In the genomic region with DNA sequence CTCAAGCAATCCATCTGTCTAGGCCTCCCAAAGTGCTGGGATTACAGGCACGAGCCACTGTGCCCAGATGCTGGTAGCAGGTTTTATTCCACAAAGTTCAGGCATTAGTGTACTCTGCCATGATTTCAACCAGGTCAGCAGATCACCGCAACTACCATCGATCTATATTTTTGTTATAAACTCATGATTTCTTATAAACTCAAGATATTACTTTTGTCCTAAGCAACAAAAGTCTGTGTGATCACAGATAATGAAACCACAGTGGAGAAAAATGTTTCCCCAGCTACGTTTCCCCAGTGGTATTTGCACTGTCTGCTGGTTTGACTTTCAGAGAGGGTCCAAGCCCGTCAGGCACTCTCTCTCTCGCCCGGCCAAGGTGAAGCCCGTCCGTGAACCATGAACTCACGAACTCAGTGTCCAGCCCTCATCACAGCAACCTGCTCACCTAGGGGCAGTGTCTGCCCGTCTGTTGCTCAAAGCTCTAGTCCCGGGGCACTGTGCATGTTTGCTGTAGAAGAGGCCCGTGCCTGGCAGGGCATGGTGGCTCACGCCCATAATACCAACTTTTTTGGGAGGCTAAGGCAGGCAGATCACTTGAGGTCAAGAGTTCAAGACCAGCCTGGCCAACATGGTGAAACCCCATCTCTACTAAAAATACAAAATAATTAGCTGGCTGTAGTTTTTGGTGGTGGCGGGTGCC, we compare ENCODE assay signal across 1 cellular context.
TF ChIP-seq lines count a peak whose summit lies in the region.

No MANE protein-coding gene starts in this region.

TF ChIP-seq in HepG2, 621 proteins besides CTCF, POLR2A, EP300 and RAD21 (continued from another document and continues in another):
- no peak for TF ChIP-seq PREB (CRISPR knock-in tag; IDR thresholded peaks at IDR 0.05)
- TF ChIP-seq, protein P1, sequence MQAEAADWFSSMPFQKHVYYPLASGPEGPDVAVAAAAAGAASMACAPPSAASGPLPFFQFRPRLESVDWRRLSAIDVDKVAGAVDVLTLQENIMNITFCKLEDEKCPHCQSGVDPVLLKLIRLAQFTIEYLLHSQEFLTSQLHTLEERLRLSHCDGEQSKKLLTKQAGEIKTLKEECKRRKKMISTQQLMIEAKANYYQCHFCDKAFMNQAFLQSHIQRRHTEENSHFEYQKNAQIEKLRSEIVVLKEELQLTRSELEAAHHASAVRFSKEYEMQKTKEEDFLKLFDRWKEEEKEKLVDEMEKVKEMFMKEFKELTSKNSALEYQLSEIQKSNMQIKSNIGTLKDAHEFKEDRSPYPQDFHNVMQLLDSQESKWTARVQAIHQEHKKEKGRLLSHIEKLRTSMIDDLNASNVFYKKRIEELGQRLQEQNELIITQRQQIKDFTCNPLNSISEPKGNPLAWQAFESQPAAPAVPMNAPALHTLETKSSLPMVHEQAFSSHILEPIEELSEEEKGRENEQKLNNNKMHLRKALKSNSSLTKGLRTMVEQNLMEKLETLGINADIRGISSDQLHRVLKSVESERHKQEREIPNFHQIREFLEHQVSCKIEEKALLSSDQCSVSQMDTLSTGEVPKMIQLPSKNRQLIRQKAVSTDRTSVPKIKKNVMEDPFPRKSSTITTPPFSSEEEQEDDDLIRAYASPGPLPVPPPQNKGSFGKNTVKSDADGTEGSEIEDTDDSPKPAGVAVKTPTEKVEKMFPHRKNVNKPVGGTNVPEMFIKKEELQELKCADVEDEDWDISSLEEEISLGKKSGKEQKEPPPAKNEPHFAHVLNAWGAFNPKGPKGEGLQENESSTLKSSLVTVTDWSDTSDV (CRISPR knock-in tag; IDR thresholded peaks at IDR 0.05): 0 out of 2 replicates have a peak, but pooled peaks have one; percentile 22
- peak; percentile 93 for TF ChIP-seq MEIS2 (CRISPR knock-in tag; IDR thresholded peaks at IDR 0.05)
- TF ChIP-seq ZNF24 (IDR thresholded peaks at IDR 0.05): no peak
- TF ChIP-seq MAF1 (CRISPR knock-in tag; IDR thresholded peaks at IDR 0.05; ENCODE audit: borderline replicate concordance): no peak
- TF ChIP-seq ZNF746 (CRISPR knock-in tag; IDR thresholded peaks at IDR 0.05): peak; percentile 19; the same call in 1 of the 2 replicates
- TF ChIP-seq, protein P2, sequence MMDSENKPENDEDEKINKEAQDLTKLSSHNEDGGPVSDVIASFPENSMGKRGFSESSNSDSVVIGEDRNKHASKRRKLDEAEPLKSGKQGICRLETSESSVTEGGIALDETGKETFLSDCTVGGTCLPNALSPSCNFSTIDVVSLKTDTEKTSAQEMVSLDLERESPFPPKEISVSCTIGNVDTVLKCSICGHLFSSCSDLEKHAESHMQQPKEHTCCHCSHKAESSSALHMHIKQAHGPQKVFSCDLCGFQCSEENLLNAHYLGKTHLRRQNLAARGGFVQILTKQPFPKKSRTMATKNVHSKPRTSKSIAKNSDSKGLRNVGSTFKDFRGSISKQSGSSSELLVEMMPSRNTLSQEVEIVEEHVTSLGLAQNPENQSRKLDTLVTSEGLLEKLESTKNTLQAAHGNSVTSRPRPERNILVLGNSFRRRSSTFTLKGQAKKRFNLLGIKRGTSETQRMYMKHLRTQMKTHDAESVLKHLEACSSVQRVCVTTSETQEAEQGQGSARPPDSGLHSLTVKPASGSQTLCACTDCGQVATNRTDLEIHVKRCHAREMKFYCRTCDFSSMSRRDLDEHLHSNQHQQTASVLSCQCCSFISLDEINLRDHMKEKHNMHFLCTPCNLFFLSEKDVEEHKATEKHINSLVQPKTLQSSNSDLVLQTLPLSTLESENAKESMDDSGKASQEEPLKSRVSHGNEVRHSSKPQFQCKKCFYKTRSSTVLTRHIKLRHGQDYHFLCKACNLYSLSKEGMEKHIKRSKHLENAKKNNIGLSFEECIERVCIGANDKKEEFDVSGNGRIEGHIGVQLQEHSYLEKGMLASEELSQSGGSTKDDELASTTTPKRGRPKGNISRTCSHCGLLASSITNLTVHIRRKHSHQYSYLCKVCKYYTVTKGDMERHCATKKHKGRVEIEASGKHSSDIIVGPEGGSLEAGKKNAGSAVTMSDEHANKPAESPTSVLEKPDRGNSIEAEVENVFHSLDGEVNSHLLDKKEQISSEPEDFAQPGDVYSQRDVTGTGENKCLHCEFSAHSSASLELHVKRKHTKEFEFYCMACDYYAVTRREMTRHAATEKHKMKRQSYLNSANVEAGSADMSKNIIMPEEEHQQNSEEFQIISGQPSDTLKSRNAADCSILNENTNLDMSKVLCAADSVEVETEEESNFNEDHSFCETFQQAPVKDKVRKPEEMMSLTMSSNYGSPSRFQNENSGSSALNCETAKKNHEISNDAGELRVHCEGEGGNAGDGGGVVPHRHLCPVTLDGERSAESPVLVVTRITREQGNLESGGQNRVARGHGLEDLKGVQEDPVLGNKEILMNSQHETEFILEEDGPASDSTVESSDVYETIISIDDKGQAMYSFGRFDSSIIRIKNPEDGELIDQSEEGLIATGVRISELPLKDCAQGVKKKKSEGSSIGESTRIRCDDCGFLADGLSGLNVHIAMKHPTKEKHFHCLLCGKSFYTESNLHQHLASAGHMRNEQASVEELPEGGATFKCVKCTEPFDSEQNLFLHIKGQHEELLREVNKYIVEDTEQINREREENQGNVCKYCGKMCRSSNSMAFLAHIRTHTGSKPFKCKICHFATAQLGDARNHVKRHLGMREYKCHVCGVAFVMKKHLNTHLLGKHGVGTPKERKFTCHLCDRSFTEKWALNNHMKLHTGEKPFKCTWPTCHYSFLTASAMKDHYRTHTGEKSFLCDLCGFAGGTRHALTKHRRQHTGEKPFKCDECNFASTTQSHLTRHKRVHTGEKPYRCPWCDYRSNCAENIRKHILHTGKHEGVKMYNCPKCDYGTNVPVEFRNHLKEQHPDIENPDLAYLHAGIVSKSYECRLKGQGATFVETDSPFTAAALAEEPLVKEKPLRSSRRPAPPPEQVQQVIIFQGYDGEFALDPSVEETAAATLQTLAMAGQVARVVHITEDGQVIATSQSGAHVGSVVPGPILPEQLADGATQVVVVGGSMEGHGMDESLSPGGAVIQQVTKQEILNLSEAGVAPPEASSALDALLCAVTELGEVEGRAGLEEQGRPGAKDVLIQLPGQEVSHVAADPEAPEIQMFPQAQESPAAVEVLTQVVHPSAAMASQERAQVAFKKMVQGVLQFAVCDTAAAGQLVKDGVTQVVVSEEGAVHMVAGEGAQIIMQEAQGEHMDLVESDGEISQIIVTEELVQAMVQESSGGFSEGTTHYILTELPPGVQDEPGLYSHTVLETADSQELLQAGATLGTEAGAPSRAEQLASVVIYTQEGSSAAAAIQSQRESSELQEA (CRISPR knock-in tag; IDR thresholded peaks at IDR 0.05; ENCODE audit: not compliant biosample characterization): no peak
- no peak for TF ChIP-seq U2AF2 (IDR thresholded peaks at IDR 0.05; ENCODE audit: low read depth, low read length)
- TF ChIP-seq SMARCC2 (IDR thresholded peaks at IDR 0.05): no peak
- TF ChIP-seq TSC22D2 (CRISPR knock-in tag; IDR thresholded peaks at IDR 0.05; ENCODE audit: borderline replicate concordance): peak; percentile 54; the same call in 1 of the 2 replicates
- TF ChIP-seq, protein P3, sequence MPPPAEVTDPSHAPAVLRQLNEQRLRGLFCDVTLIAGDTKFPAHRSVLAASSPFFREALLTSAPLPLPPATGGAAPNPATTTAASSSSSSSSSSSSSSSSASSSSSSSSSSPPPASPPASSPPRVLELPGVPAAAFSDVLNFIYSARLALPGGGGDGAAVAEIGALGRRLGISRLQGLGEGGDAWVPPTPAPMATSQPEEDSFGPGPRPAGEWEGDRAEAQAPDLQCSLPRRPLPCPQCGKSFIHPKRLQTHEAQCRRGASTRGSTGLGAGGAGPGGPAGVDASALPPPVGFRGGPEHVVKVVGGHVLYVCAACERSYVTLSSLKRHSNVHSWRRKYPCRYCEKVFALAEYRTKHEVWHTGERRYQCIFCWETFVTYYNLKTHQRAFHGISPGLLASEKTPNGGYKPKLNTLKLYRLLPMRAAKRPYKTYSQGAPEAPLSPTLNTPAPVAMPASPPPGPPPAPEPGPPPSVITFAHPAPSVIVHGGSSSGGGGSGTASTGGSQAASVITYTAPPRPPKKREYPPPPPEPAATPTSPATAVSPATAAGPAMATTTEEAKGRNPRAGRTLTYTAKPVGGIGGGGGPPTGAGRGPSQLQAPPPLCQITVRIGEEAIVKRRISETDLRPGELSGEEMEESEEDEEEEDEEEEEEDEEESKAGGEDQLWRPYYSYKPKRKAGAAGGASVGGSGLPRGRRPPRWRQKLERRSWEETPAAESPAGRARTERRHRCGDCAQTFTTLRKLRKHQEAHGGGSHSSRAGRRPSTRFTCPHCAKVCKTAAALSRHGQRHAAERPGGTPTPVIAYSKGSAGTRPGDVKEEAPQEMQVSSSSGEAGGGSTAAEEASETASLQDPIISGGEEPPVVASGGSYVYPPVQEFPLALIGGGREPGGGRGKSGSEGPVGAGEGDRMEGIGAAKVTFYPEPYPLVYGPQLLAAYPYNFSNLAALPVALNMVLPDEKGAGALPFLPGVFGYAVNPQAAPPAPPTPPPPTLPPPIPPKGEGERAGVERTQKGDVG (CRISPR knock-in tag; IDR thresholded peaks at IDR 0.05; ENCODE audit: borderline replicate concordance): no peak
- peak; percentile 66; the same call in 1 of the 2 replicates for TF ChIP-seq ZNF564 (CRISPR knock-in tag; IDR thresholded peaks at IDR 0.05)
- TF ChIP-seq, protein P4, sequence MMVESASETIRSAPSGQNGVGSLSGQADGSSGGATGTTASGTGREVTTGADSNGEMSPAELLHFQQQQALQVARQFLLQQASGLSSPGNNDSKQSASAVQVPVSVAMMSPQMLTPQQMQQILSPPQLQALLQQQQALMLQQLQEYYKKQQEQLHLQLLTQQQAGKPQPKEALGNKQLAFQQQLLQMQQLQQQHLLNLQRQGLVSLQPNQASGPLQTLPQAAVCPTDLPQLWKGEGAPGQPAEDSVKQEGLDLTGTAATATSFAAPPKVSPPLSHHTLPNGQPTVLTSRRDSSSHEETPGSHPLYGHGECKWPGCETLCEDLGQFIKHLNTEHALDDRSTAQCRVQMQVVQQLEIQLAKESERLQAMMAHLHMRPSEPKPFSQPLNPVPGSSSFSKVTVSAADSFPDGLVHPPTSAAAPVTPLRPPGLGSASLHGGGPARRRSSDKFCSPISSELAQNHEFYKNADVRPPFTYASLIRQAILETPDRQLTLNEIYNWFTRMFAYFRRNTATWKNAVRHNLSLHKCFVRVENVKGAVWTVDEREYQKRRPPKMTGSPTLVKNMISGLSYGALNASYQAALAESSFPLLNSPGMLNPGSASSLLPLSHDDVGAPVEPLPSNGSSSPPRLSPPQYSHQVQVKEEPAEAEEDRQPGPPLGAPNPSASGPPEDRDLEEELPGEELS (CRISPR knock-in tag; IDR thresholded peaks at IDR 0.05): peak; percentile 87
- no peak for TF ChIP-seq ZNF30 (CRISPR knock-in tag; IDR thresholded peaks at IDR 0.05)
- TF ChIP-seq KLF12 (CRISPR knock-in tag; IDR thresholded peaks at IDR 0.05; ENCODE audit: borderline replicate concordance): no peak
- TF ChIP-seq, protein P5, sequence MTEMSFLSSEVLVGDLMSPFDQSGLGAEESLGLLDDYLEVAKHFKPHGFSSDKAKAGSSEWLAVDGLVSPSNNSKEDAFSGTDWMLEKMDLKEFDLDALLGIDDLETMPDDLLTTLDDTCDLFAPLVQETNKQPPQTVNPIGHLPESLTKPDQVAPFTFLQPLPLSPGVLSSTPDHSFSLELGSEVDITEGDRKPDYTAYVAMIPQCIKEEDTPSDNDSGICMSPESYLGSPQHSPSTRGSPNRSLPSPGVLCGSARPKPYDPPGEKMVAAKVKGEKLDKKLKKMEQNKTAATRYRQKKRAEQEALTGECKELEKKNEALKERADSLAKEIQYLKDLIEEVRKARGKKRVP (CRISPR knock-in tag; IDR thresholded peaks at IDR 0.05): peak in 1 of 2 experiments; percentile 2; a peak in 1 of 4 replicates
- TF ChIP-seq ZNF567 (CRISPR knock-in tag; IDR thresholded peaks at IDR 0.05; ENCODE audit: borderline replicate concordance): no peak
- no peak for TF ChIP-seq ZZZ3 (CRISPR knock-in tag; IDR thresholded peaks at IDR 0.05; ENCODE audit: borderline replicate concordance)
- TF ChIP-seq RBFOX2 (IDR thresholded peaks at IDR 0.05; ENCODE audit: low read depth, low read length): no peak
- no peak for TF ChIP-seq HOXA9 (CRISPR knock-in tag; IDR thresholded peaks at IDR 0.05; ENCODE audit: borderline replicate concordance)
- no peak for TF ChIP-seq ZNF598 (CRISPR knock-in tag; IDR thresholded peaks at IDR 0.05; ENCODE audit: borderline replicate concordance)
- TF ChIP-seq KAT2B (IDR thresholded peaks at IDR 0.05; ENCODE audit: borderline replicate concordance, low read depth, low read length): no peak
- TF ChIP-seq RBM39 (IDR thresholded peaks at IDR 0.05; ENCODE audit: low read depth, low read length, poor library complexity, severe bottlenecking): peak; percentile 6
- TF ChIP-seq SRF (IDR thresholded peaks at IDR 0.05; ENCODE audit: low read depth, low read length): no peak
- peak; percentile 76; the same call in 1 of the 2 replicates for TF ChIP-seq THRA (CRISPR knock-in tag; IDR thresholded peaks at IDR 0.05; ENCODE audit: borderline replicate concordance)
